8 cellular contexts compared by ENCODE assay signal in the genomic region with DNA sequence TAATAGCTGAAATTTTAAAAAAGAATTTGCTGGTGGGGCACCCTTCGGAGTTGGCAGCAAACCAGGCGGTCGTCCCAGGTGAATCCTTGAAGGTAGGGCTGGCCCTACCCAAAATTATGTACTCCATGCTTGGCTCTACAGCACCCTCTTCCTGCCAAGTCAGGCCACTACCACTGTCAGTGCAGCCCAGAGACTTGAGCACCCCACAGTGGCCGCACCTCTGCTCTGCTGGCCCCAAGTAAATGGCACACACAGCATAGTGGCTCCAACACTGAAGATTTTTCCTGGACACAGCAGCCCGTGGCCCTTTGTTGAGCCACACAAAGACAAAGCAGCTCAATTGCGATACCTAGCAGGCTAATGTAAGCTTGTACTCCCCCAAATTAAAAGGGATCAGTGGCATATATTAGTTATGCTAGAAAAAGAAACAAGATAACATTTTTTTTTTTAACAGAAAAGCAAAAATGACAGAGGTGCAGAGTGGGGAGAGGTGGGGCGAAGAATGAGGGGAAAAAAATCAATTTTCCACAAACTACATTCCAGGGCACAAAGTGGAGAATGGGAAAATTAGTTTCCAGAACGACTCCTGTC.
A peak's percentile ranks its signal among the peaks of the same experiment; 100 is the strongest.
DNase-seq lines count a peak whose midpoint lies in the region; ATAC-seq and TF ChIP-seq lines count a peak whose summit lies in the region.

No MANE protein-coding gene starts in this region.

- H3K9me3 ChIP-seq in OCI-LY1 (ENCODE audit: low read length) (peaks cover 5% of the 10 kb centered on the region; the same call in 1 of the 2 replicates), iPS DF 6.9 (ENCODE audit: control insufficient read depth, insufficient read depth, low read length) (no peaks in the 10 kb centered on the region)

- no peaks in the 10 kb centered on the region for H3K4me1 ChIP-seq in OCI-LY1 (ENCODE audit: insufficient read depth, low read length, severe bottlenecking)
- H3K4me1 ChIP-seq in iPS DF 6.9 (ENCODE audit: control insufficient read depth, insufficient read depth, low read length): peaks cover 1% of the 10 kb centered on the region

- no CpG with 5 or more reads among the region's 8 CpGs for WGBS in iPS DF 6.9 (ENCODE audit: insufficient coverage, insufficient read length)

- H4K20me1 ChIP-seq in OCI-LY1 (ENCODE audit: insufficient read depth, low read length): no peaks in the 10 kb centered on the region

- H3K4me3 ChIP-seq in OCI-LY1 (ENCODE audit: low read depth, low read length, poor library complexity, severe bottlenecking) (no peak overlapping the region), iPS DF 6.9 (ENCODE audit: low read length) (no peak overlapping the region)

- DNase-seq in activated CD4-positive, CD25-positive, alpha-beta regulatory T cell (lab: John Stamatoyannopoulos, UW): no peak
- DNase-seq in activated gamma-delta T cell treated with anti-CD3 and anti-CD28 coated beads, Interleukin-2, amount 50 U/mL, for 16 hours (ENCODE audit: low read depth): peak; percentile 33
- DNase-seq in iPS DF 6.9 (ENCODE audit: low read depth, low spot score) (peak; percentile 82), retina (no peak)
- DNase-seq in stimulated activated naive CD4-positive, alpha-beta T cell treated with Interleukin-2 at 50 U/mL for 16 hours (lab: John Stamatoyannopoulos, UW): peak; percentile 45

- no peaks in the 10 kb centered on the region for H3K9me2 ChIP-seq in OCI-LY1 (ENCODE audit: low read depth, low read length)

- H2AFZ ChIP-seq in OCI-LY1 (ENCODE audit: low read length): no peak overlapping the region

- peak; percentile 62 to 74 for ATAC-seq in activated CD4-positive, CD25-positive, alpha-beta regulatory T cell treated with anti-CD3 and anti-CD28 coated beads, Interleukin-2, amount 50 U/mL, for 24 hours
- peak; percentile 67 for ATAC-seq in HG02852 (IDR thresholded peaks at IDR 0.05; ENCODE audit: unreplicated experiment)

- TF ChIP-seq CTCF in OCI-LY1 (IDR thresholded peaks at IDR 0.05; ENCODE audit: low read length): peak; percentile 99

- no peak overlapping the region for H3K4me2 ChIP-seq in OCI-LY1 (ENCODE audit: low read length)

- H3K79me2 ChIP-seq in OCI-LY1 (ENCODE audit: insufficient read depth, low read length): no peaks in the 10 kb centered on the region

- H3K27me3 ChIP-seq in OCI-LY1 (ENCODE audit: insufficient read depth, low read length) (no peaks in the 10 kb centered on the region; the same call in 1 of the 2 replicates), iPS DF 6.9 (ENCODE audit: control insufficient read depth, insufficient read depth, low read length) (no peaks in the 10 kb centered on the region)

- H3K36me3 ChIP-seq in OCI-LY1 (ENCODE audit: insufficient read depth, low read length) (no peaks in the 10 kb centered on the region; the same call in 1 of the 2 replicates), iPS DF 6.9 (ENCODE audit: control insufficient read depth, insufficient read depth, low read length) (no peaks in the 10 kb centered on the region)

- H3K27ac ChIP-seq in OCI-LY1 (ENCODE audit: low read depth, low read length, poor library complexity, severe bottlenecking) (no peak overlapping the region), iPS DF 6.9 (ENCODE audit: low read length) (no peak overlapping the region)

- H3F3A ChIP-seq in OCI-LY1 (ENCODE audit: insufficient read depth, low read length): no peaks in the 10 kb centered on the region

- H3K9ac ChIP-seq in OCI-LY1 (ENCODE audit: low read length): no peak overlapping the region

Comparison
In these comparisons a context has a peak if more than half of its experiments do, and no peak if none do; other contexts are left out.
1. DNase-seq: peak in activated gamma-delta T cell treated with anti-CD3 and anti-CD28 coated beads, Interleukin-2, amount 50 U/mL, for 16 hours (single experiment), iPS DF 6.9 (single experiment) and stimulated activated naive CD4-positive, alpha-beta T cell treated with Interleukin-2 at 50 U/mL for 16 hours (single experiment); none in activated CD4-positive, CD25-positive, alpha-beta regulatory T cell (0 of 4) and retina (single experiment).